ENCODE assay signal across 23 cellular contexts in the genomic region with DNA sequence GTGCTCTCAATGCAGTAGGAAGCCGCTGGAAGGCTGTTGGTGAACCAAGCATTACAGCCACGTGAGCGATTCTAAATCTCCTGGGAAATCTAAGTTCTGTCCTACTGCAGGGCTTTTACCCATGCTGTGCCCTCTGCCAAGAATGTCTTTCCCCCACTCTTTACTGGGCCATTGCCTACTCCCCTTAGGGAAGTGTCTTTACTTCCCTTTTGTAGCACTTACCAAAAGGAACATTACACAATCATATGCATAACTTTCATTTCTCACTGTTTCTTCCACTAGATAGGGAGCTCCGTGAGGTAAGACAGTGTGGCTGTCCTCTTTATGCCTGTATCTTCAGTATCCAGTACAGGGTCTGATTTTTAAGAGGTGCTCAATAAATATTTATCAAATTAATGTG.
DNase-seq lines count a peak whose midpoint lies in the region; ATAC-seq, FAIRE-seq and TF ChIP-seq lines count a peak whose summit lies in the region.
"Had no signal": no experiment of that assay in that cellular context is flagged by ENCODE, and none has a peak within 500 bp of the region (broad histone marks: within the 10 kb centered on the region; RNA-seq: fewer than 3 reads in every experiment).

No MANE protein-coding gene starts in this region.

- WGBS in spleen, 5 donors: 65 to 83% (median 70%) methylated on average over 4 of the region's 4 CpGs

- DNase-seq in Kasumi-1 (lab: John Stamatoyannopoulos, UW) (peak; percentile 81 to 86), OCI-M1 (lab: John Stamatoyannopoulos, UW) (peak; percentile 61), left ventricle myocardium superior (no peak), spleen (no peak), frontal cortex (ENCODE audit: low spot score in 2 of 2) (no peak), H4 (ENCODE audit: low spot score) (no peak)
- DNase-seq: activated CD4-positive, alpha-beta T cell treated with anti-CD3 and anti-CD28 coated beads, Interleukin-2, amount 50 U/mL, for 48 hours; activated naive CD4-positive, alpha-beta T cell treated with anti-CD3 and anti-CD28 coated beads for 36 hours; anterior cingulate cortex; effector CD4-positive, alpha-beta T cell; glutamatergic neuron; GOT3; NCI-H146; NCI-H2227 treated with DMSO at 0.1 percent for 48 hours; NCI-H774; posterior cingulate gyrus; stimulated activated CD4-positive, alpha-beta T cell treated with anti-CD3 and anti-CD28 coated beads, Interleukin-2, amount 100 ng/mL, for 48 hours had no signal

- no peak for TF ChIP-seq CTCF in spleen (IDR thresholded peaks at IDR 0.05 in 8 of 11, conservative IDR thresholded peaks at IDR 0.05 in 3 of 11)

- intact Hi-C loops in left ventricle myocardium superior (cut with micrococcal nuclease) (loop anchor here (5.0 to 10.0 kb wide), 2 partner anchors 65 to 423 kb away; no protein-coding TSS in a partner anchor), spleen (cut with DNase I; ENCODE audit: low total_unique reads) (no loop called here)

- no peaks in the 10 kb centered on the region for H3K9me3 ChIP-seq in spleen
- H3K9me3 ChIP-seq: esophagus muscularis mucosa had no signal

- ATAC-seq in left ventricle myocardium superior: peak; percentile 66
- ATAC-seq in GM21786 (IDR thresholded peaks at IDR 0.05; ENCODE audit: unreplicated experiment): no peak
- no peak for ATAC-seq in GM19328 (IDR thresholded peaks at IDR 0.05; ENCODE audit: unreplicated experiment)
- ATAC-seq: natural killer cell treated with Interleukin-12 subunit alpha and Interleukin-12 subunit beta and Interleukin-15 and Interleukin-18, amount 100 ng/mL, for 72 hours had no signal

- H3K36me3 ChIP-seq in spleen: no peaks in the 10 kb centered on the region
- H3K36me3 ChIP-seq: esophagus muscularis mucosa had no signal

- H3K27me3 ChIP-seq in spleen (replicated peaks in 1 of 7): no peaks in the 10 kb centered on the region
- H3K27me3 ChIP-seq: esophagus muscularis mucosa had no signal

- no peak overlapping the region for H3K4me3 ChIP-seq in spleen
- H3K4me3 ChIP-seq: esophagus muscularis mucosa, skin epidermis had no signal

- peak overlapping the region in 5 of 8 donors; percentile 22 to 73 (median 65) for H3K27ac ChIP-seq in spleen
- H3K27ac ChIP-seq: esophagus muscularis mucosa, skin epidermis had no signal

- no peak for FAIRE-seq in frontal cortex (lab: Jason Lieb, UNC)
- FAIRE-seq: GM18507 had no signal

- TF ChIP-seq POLR2A in spleen (IDR thresholded peaks at IDR 0.05): no peak

- peaks cover 0 to 10% (median 0%) of the 10 kb centered on the region in 6 donors for H3K4me1 ChIP-seq in spleen
- H3K4me1 ChIP-seq: esophagus muscularis mucosa had no signal

Comparison
In these comparisons a context has a peak if more than half of its experiments do, and no peak if none do; other contexts are left out.
1. DNase-seq: peak in Kasumi-1 (2 of 2) and OCI-M1 (single experiment); none in left ventricle myocardium superior (single experiment), spleen (single experiment), frontal cortex (0 of 2) and H4 (single experiment).